Comparison of ENCODE assay signal across 1 cellular context in the genomic region with DNA sequence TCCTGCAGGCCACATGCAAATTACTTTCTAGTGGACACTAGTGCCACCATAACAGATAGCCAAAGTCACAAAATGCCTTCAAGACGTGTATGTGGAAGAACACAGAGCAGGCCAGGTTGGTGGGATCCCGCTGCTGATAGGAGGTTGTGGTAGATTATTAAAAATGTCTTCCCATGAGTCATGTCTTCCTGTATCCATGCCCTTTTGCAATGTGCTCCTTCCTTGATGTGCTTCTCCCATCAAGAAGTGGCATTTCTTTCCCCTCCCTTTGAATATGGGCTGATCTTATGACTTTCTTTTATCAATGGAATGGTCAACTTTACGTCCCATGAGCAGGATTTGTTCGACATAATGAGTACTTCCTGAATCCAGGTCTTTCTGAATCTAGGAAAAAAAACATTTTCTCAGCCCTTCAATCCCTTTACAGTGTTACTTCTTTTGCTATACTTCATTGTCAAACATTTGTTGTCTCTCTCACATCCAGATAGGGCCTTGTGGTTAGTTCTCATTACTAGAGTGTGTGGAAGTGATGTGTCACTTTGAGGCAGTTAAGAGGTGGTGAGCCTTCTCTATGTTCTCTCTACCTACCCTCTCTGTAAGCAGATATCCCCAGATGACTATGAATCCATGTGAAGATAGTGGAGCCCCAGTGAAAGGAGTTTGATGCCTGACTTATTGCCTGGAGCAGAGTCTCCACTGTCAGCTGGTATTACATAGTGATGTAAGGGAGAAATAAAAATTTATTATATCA.
TF ChIP-seq lines count a peak whose summit lies in the region.

No MANE protein-coding gene starts in this region.

TF ChIP-seq in IMR-90, 13 proteins besides CTCF, POLR2A, EP300 and RAD21:
- TF ChIP-seq, protein P1, sequence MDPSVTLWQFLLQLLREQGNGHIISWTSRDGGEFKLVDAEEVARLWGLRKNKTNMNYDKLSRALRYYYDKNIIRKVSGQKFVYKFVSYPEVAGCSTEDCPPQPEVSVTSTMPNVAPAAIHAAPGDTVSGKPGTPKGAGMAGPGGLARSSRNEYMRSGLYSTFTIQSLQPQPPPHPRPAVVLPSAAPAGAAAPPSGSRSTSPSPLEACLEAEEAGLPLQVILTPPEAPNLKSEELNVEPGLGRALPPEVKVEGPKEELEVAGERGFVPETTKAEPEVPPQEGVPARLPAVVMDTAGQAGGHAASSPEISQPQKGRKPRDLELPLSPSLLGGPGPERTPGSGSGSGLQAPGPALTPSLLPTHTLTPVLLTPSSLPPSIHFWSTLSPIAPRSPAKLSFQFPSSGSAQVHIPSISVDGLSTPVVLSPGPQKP (IDR thresholded peaks at IDR 0.05; ENCODE audit: borderline replicate concordance, low read depth, low read length): no peak
- TF ChIP-seq MXI1 (IDR thresholded peaks at IDR 0.05; ENCODE audit: borderline replicate concordance, low read depth, low read length): no peak
- no peak for TF ChIP-seq RFX5 (IDR thresholded peaks at IDR 0.05; ENCODE audit: low read depth, low read length)
- TF ChIP-seq CEBPB (IDR thresholded peaks at IDR 0.05; ENCODE audit: low read depth, low read length): no peak
- TF ChIP-seq MAFK (IDR thresholded peaks at IDR 0.05; ENCODE audit: low read depth, low read length): no peak
- TF ChIP-seq MAZ (IDR thresholded peaks at IDR 0.05; ENCODE audit: borderline replicate concordance, low read depth, low read length): no peak
